In the genomic region with DNA sequence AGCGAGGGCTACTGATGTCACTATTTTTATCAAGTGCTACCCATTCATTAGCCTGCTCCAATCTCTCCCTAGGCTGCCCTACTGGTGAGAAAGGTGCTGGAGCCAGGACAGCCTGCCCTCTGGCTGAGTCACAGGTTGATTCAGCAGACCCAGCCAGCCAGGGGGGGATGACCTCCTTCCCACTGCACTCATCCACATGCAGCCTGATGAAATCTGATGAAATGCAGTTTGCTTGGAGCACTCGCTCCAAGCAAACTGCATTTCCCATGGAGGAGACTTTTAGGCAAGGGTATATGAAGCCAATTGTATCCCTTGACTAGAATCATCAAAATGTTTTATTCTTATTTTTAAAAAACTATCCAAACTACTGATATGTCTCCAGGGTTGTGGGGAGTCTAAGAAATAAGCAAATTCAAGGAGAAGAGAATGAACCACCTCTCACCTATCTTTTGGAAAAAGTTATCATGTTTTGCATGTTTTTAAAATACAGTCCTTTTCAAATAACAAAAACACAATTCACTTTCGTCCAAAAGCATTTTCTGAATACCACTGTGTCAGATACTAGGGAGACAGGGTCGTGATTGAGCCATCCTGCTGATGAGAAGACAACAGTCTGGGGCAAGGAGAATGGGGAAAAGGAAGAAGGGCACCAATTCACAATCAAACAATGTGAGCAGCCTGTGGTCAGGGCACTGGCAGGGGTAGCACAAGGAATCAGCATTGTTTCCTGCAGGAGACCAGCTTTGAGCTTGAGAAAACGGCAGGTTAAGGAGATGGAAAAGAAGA, we compare ENCODE assay signal across 11 cellular contexts.
DNase-seq lines count a peak whose midpoint lies in the region; ATAC-seq, FAIRE-seq and TF ChIP-seq lines count a peak whose summit lies in the region.
"Had no signal": no experiment of that assay in that cellular context is flagged by ENCODE, and none has a peak within 500 bp of the region (broad histone marks: within the 10 kb centered on the region; RNA-seq: fewer than 3 reads in every experiment).

No MANE protein-coding gene starts in this region.

- in situ Hi-C loops in K562 (cut with MboI) = no loop called here

- H4K20me1 ChIP-seq in K562 (replicated peaks; ENCODE audit: control insufficient read depth, insufficient read depth, low read length) = no peaks in the 10 kb centered on the region

- H3K4me2 ChIP-seq in K562 (ENCODE audit: insufficient read depth, low read length) = no peak overlapping the region
- H3K4me2 ChIP-seq: BLaER1 treated with 17β-estradiol and CSF1 and Interleukin-3, amounts not matched to agents 10 nM and 100 nM had no signal

- H3K9ac ChIP-seq in K562 (ENCODE audit: insufficient read depth in 1 of 2, low read depth in 2 of 2, low read length in 2 of 2) = no peak overlapping the region
- H3K9ac ChIP-seq: BLaER1 treated with 17β-estradiol and CSF1 and Interleukin-3, amounts not matched to agents 10 nM and 100 nM had no signal

- peak; percentile 68 for TF ChIP-seq EP300 in K562 (IDR thresholded peaks at IDR 0.05; ENCODE audit: low read length)

- no peak overlapping the region for H3K27ac ChIP-seq in K562 (ENCODE audit: extremely low read depth, low read depth, low read length)
- H3K27ac ChIP-seq in upper lobe of right lung = no peak overlapping the region
- H3K27ac ChIP-seq: BLaER1 treated with 17β-estradiol and CSF1 and Interleukin-3, amounts not matched to agents 10 nM and 100 nM had no signal

- H3K9me1 ChIP-seq in K562 (ENCODE audit: control insufficient read depth, insufficient read depth, low read length) = no peaks in the 10 kb centered on the region

- 0 out of 4 replicates have a peak, but pooled peaks of 1 of the 2 experiments have one; percentile 4 for TF ChIP-seq RAD21 in K562 (CRISPR knock-in tag; conservative IDR thresholded peaks at IDR 0.05 in 1 of 2, IDR thresholded peaks at IDR 0.05 in 1 of 2)

- no peaks in the 10 kb centered on the region for H3K9me3 ChIP-seq in K562 (replicated peaks; ENCODE audit: control insufficient read depth, insufficient read depth, low read depth, low read length)
- no peaks in the 10 kb centered on the region for H3K9me3 ChIP-seq in upper lobe of right lung

- intact Hi-C loops in K562 (cut with micrococcal nuclease) (no loop called here), upper lobe of right lung (cut with DNase I) (no loop called here)

- BruUV-seq in K562 (replicated peaks; lab: Mats Ljungman, UMichigan) = no TSS peak

- no peak for FAIRE-seq in K562 (lab: Jason Lieb, UNC)

- no peaks in the 10 kb centered on the region for H3K36me3 ChIP-seq in K562 (ENCODE audit: control insufficient read depth, insufficient read depth, low read length)
- no peaks in the 10 kb centered on the region for H3K36me3 ChIP-seq in upper lobe of right lung

- DNase-seq in NCI-H2107 (lab: John Stamatoyannopoulos, UW) = peak; percentile 19
- no peak for DNase-seq in NCI-H2107 treated with DMSO at 0.1 percent for 48 hours (lab: John Stamatoyannopoulos, UW; ENCODE audit: unreplicated experiment)
- DNase-seq in K562 (ENCODE audit: extremely low read depth in 1 of 4, low spot score in 3 of 4) = peak in 1 of 4 experiments; percentile 29
- DNase-seq in iPS DF 19.7 (ENCODE audit: low read depth, low spot score) = peak; percentile 5
- DNase-seq in upper lobe of right lung = no peak
- DNase-seq in NOMO-1 treated with dmso at 0.1 percent for 144 hours (lab: John Stamatoyannopoulos, UW; ENCODE audit: unreplicated experiment) = no peak
- DNase-seq in midbrain (lab: John Stamatoyannopoulos, UW) = no peak
- DNase-seq: activated CD4-positive, alpha-beta T cell treated with anti-CD3 and anti-CD28 coated beads, Interleukin-2, amount 50 U/mL, for 1 hour; NCI-H1105 had no signal

- TF ChIP-seq CTCF in K562 (IDR thresholded peaks at IDR 0.05 in 2 of 3, conservative IDR thresholded peaks at IDR 0.05 in 1 of 3; ENCODE audit: insufficient read depth in 2 of 3, low read depth in 1 of 3, low read length in 3 of 3) (no peak), upper lobe of right lung (IDR thresholded peaks at IDR 0.05) (no peak)

- no peaks in the 10 kb centered on the region for H3K4me1 ChIP-seq in K562 (replicated peaks in 1 of 2; ENCODE audit: control insufficient read depth in 2 of 2, insufficient read depth in 2 of 2, low read length in 2 of 2)
- H3K4me1 ChIP-seq in upper lobe of right lung = peaks cover 8% of the 10 kb centered on the region

- 4% methylated on average over 5 of the region's 5 CpGs for WGBS in K562 (ENCODE audit: insufficient coverage, low coverage, missing lambda C conversion rate)

- H3K27me3 ChIP-seq in K562 (ENCODE audit: control insufficient read depth in 2 of 2, insufficient read depth in 2 of 2, low read length in 2 of 2) = peaks cover 8 to 10% of the 10 kb centered on the region in 2 experiments; a peak in 4 of 5 replicates
- H3K27me3 ChIP-seq in upper lobe of right lung = no peaks in the 10 kb centered on the region
- H3K27me3 ChIP-seq: BLaER1 treated with 17β-estradiol and CSF1 and Interleukin-3, amounts not matched to agents 10 nM and 100 nM had no signal

- ATAC-seq in K562 (peak; percentile 92), upper lobe of right lung (peak; percentile 76), GM18505 (IDR thresholded peaks at IDR 0.05; ENCODE audit: unreplicated experiment) (no peak)

- no peak for TF ChIP-seq POLR2A in K562 (conservative IDR thresholded peaks at IDR 0.05)
- no peak for TF ChIP-seq POLR2A in GM18505 (IDR thresholded peaks at IDR 0.05; ENCODE audit: borderline replicate concordance, extremely low read depth, insufficient read depth, insufficient read length)

- H2AFZ ChIP-seq in K562 (ENCODE audit: low read depth, low read length) = no peak overlapping the region

- POLR2A ChIA-PET in K562 (lab: Yijun Ruan, JAX) = no interaction called here

- no peak overlapping the region for H3K4me3 ChIP-seq in K562
- H3K4me3 ChIP-seq in upper lobe of right lung = no peak overlapping the region
- H3K4me3 ChIP-seq: BLaER1 treated with 17β-estradiol and CSF1 and Interleukin-3, amounts not matched to agents 10 nM and 100 nM had no signal

- CTCF ChIA-PET in K562 (lab: Yijun Ruan, JAX; ENCODE audit: low intra/inter-chr PET ratio) = no interaction called here

- no peaks in the 10 kb centered on the region for H3K79me2 ChIP-seq in K562 (ENCODE audit: control insufficient read depth, insufficient read depth, low read length)

TF ChIP-seq in K562, 482 proteins besides CTCF, POLR2A, EP300 and RAD21 (continues in another document):
- TF ChIP-seq SMARCA5 (IDR thresholded peaks at IDR 0.05) = no peak
- TF ChIP-seq NR2C2 (CRISPR knock-in tag; IDR thresholded peaks at IDR 0.05) = no peak
- TF ChIP-seq NR2C2 (tag; IDR thresholded peaks at IDR 0.05) = peak; percentile 72; the same call in 1 of the 2 replicates
- peak; percentile 71; the same call in 1 of the 2 replicates for TF ChIP-seq BACH1 (tag; IDR thresholded peaks at IDR 0.05)
- 0 out of 2 replicates have a peak, but pooled peaks have one; percentile 22 for TF ChIP-seq GABPA (tag; conservative IDR thresholded peaks at IDR 0.05; ENCODE audit: low read depth)
- peak; percentile 24; the same call in 1 of the 2 replicates for TF ChIP-seq ZNF766 (CRISPR knock-in tag; conservative IDR thresholded peaks at IDR 0.05)
- no peak for TF ChIP-seq KAT7 (CRISPR knock-in tag; IDR thresholded peaks at IDR 0.05; ENCODE audit: borderline replicate concordance)
- no peak for TF ChIP-seq ZNF639 (CRISPR knock-in tag; conservative IDR thresholded peaks at IDR 0.05 in 1 of 2, IDR thresholded peaks at IDR 0.05 in 1 of 2)
- TF ChIP-seq TRIM24 (IDR thresholded peaks at IDR 0.05) = peak in 1 of 2 experiments; percentile 74; a peak in 1 of 4 replicates
- peak; percentile 96 for TF ChIP-seq FOSL1 (tag; conservative IDR thresholded peaks at IDR 0.05)
- no peak for TF ChIP-seq NCOA2 (IDR thresholded peaks at IDR 0.05; ENCODE audit: partially characterized antibody in 2 of 2)
- peak; percentile 54 for TF ChIP-seq POLR2H (tag; IDR thresholded peaks at IDR 0.05; ENCODE audit: low read depth)
- no peak for TF ChIP-seq RFX5 (IDR thresholded peaks at IDR 0.05; ENCODE audit: low read depth, low read length)
- TF ChIP-seq, protein P1, sequence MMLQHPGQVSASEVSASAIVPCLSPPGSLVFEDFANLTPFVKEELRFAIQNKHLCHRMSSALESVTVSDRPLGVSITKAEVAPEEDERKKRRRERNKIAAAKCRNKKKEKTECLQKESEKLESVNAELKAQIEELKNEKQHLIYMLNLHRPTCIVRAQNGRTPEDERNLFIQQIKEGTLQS (IDR thresholded peaks at IDR 0.05) = peak; percentile 71
- TF ChIP-seq, protein P1 (CRISPR knock-in tag; conservative IDR thresholded peaks at IDR 0.05) = no peak
- TF ChIP-seq JUN (IDR thresholded peaks at IDR 0.05; ENCODE audit: borderline replicate concordance, low read depth, low read length) = peak; percentile 69; the same call in 1 of the 2 replicates
- TF ChIP-seq JUN (CRISPR knock-in tag; IDR thresholded peaks at IDR 0.05; ENCODE audit: borderline replicate concordance) = no peak
- TF ChIP-seq JUND (IDR thresholded peaks at IDR 0.05; ENCODE audit: borderline replicate concordance, low read depth, low read length) = peak; percentile 84
- peak; percentile 61; the same call in 1 of the 3 replicates for TF ChIP-seq JUND (tag; IDR thresholded peaks at IDR 0.05; ENCODE audit: borderline replicate concordance, low read depth, low read length)
- TF ChIP-seq, protein P2, sequence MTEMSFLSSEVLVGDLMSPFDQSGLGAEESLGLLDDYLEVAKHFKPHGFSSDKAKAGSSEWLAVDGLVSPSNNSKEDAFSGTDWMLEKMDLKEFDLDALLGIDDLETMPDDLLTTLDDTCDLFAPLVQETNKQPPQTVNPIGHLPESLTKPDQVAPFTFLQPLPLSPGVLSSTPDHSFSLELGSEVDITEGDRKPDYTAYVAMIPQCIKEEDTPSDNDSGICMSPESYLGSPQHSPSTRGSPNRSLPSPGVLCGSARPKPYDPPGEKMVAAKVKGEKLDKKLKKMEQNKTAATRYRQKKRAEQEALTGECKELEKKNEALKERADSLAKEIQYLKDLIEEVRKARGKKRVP (CRISPR knock-in tag; IDR thresholded peaks at IDR 0.05) = peak; percentile 92

Comparison
In these comparisons a context has a peak if more than half of its experiments do, and no peak if none do; other contexts are left out.
1. DNase-seq: peak in NCI-H2107 (single experiment) and iPS DF 19.7 (single experiment); none in NCI-H2107 treated with DMSO at 0.1 percent for 48 hours (single experiment), upper lobe of right lung (single experiment), NOMO-1 treated with dmso at 0.1 percent for 144 hours (single experiment) and midbrain (single experiment).